Comparison of ENCODE assay signal across 21 cellular contexts in genomic region chr7:111308691-111309090, GRCh38.
DNase-seq lines count a peak whose midpoint lies in the region; ATAC-seq, FAIRE-seq and TF ChIP-seq lines count a peak whose summit lies in the region.
"Had no signal": no experiment of that assay in that cellular context is flagged by ENCODE, and none has a peak within 500 bp of the region (broad histone marks: within the 10 kb centered on the region; RNA-seq: fewer than 3 reads in every experiment).

No MANE protein-coding gene starts in this region.

- peaks cover 0 to 2% of the 10 kb centered on the region in 2 donors for H3K9me3 Mint-ChIP-seq in stimulated activated naive B cell treated with anti-CD40 and anti-IgM and Interleukin-4, amounts not matched to agents 10 μg/mL and 1 μg/mL and 100 μg/mL, for 72 hours
- H3K9me3 Mint-ChIP-seq: CD4-positive, alpha-beta T cell; HFFc6 had no signal

- peaks cover 4 to 8% of the 10 kb centered on the region in 2 donors for H3K36me3 Mint-ChIP-seq in stimulated activated naive B cell treated with anti-CD40 and anti-IgM and Interleukin-4, amounts not matched to agents 10 μg/mL and 1 μg/mL and 100 μg/mL, for 72 hours
- H3K36me3 Mint-ChIP-seq: CD14-positive monocyte had no signal

- H3K27me3 Mint-ChIP-seq in stimulated activated naive B cell treated with anti-CD40 and anti-IgM and Interleukin-4, amounts not matched to agents 10 μg/mL and 1 μg/mL and 100 μg/mL, for 72 hours = no peaks in the 10 kb centered on the region
- H3K27me3 Mint-ChIP-seq: CD4-positive, alpha-beta T cell; CD8-positive, alpha-beta memory T cell had no signal

- H3K27ac Mint-ChIP-seq in stimulated activated naive B cell treated with anti-CD40 and anti-IgM and Interleukin-4, amounts not matched to agents 10 μg/mL and 1 μg/mL and 100 μg/mL, for 72 hours = peak overlapping the region; percentile 57
- H3K27ac Mint-ChIP-seq: CD4-positive, alpha-beta T cell; CD8-positive, alpha-beta memory T cell; HFFc6 had no signal

- ATAC-seq in stimulated activated naive B cell treated with anti-CD40 and anti-IgM and Interleukin-4, amounts not matched to agents 10 μg/mL and 1 μg/mL and 100 μg/mL, for 72 hours (replicated peaks) = no peak
- ATAC-seq in HG03565 (IDR thresholded peaks at IDR 0.05; ENCODE audit: unreplicated experiment) (no peak), GM19023 (IDR thresholded peaks at IDR 0.05; ENCODE audit: unreplicated experiment) (no peak)
- ATAC-seq: A549 had no signal

- no peak overlapping the region for H3K4me3 Mint-ChIP-seq in stimulated activated naive B cell treated with anti-CD40 and anti-IgM and Interleukin-4, amounts not matched to agents 10 μg/mL and 1 μg/mL and 100 μg/mL, for 72 hours
- H3K4me3 Mint-ChIP-seq: CD14-positive monocyte; CD4-positive, alpha-beta T cell; CD8-positive, alpha-beta memory T cell; HFFc6 had no signal

- no peak for DNase-seq in GM12891 (ENCODE audit: insufficient read length, low spot score)
- DNase-seq in myocyte (ENCODE audit: low read depth) = peak; percentile 26
- no peak for DNase-seq in stimulated activated naive B cell treated with anti-CD40 and anti-IgM and Interleukin-4, amounts not matched to agents 10 μg/mL and 1 μg/mL and 100 μg/mL, for 72 hours
- DNase-seq in activated CD8-positive, alpha-beta memory T cell treated with anti-CD3 and anti-CD28 coated beads for 24 hours = no peak
- DNase-seq: 8988T; ACHN; AML-193; BE2C; CD4-positive, alpha-beta T cell; CD8-positive, alpha-beta memory T cell; DMS53; DMS79 treated with DMSO at 0.1 percent for 48 hours; GF-D8; GOT3; HFFc6 had no signal

- peaks cover 0 to 2% of the 10 kb centered on the region in 2 donors for H3K4me1 Mint-ChIP-seq in stimulated activated naive B cell treated with anti-CD40 and anti-IgM and Interleukin-4, amounts not matched to agents 10 μg/mL and 1 μg/mL and 100 μg/mL, for 72 hours
- H3K4me1 Mint-ChIP-seq: CD14-positive monocyte had no signal

- FAIRE-seq in GM12891 (lab: Jason Lieb, UNC) = peak; percentile 5
- FAIRE-seq: A549, GM12892, H54 had no signal

- TF ChIP-seq POLR2A in GM12891 (IDR thresholded peaks at IDR 0.05; ENCODE audit: low read depth, low read length) = no peak

TF ChIP-seq in GM12891, 5 proteins besides CTCF, POLR2A, EP300 and RAD21:
- no peak for TF ChIP-seq SPI1 (IDR thresholded peaks at IDR 0.05; ENCODE audit: low read depth, low read length)
- TF ChIP-seq POU2F2 (IDR thresholded peaks at IDR 0.05; ENCODE audit: low read depth, low read length) = no peak
- no peak for TF ChIP-seq POLR2AphosphoS5 (IDR thresholded peaks at IDR 0.05; ENCODE audit: low read depth, low read length)
